24 cellular contexts compared by ENCODE assay signal in the genomic region with DNA sequence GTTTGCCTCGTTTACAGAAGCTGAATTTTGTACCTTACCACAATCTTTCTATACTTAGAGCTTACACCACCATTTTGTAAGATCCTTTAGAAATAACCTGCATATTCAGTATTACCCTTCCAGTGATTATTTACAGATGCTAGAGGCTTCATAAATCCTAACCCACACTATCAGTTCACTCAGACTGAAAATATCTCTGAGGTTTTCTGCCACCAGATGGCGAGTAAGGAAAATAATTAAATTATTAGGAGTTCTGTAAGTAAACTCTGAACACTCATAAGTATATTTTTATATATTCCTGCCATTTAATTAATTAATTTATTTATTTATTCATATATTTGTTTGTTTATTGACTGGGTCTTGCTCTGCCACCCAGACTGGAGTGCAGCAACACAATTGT.
DNase-seq lines count a peak whose midpoint lies in the region; ATAC-seq and TF ChIP-seq lines count a peak whose summit lies in the region.
"Had no signal": no experiment of that assay in that cellular context is flagged by ENCODE, and none has a peak within 500 bp of the region (broad histone marks: within the 10 kb centered on the region; RNA-seq: fewer than 3 reads in every experiment).

No MANE protein-coding gene starts in this region.

- H3K9me3 ChIP-seq in H9 (ENCODE audit: control insufficient read depth, low read depth, low read length) = no peaks in the 10 kb centered on the region
- H3K9me3 ChIP-seq: thyroid gland had no signal

- H2BK15ac ChIP-seq in H9 (ENCODE audit: low read depth, low read length) = no peak overlapping the region

- H3K4me3 Mint-ChIP-seq in Calu3 (ENCODE audit: low read depth, unreplicated experiment) = no peak overlapping the region
- no peak overlapping the region for H3K4me3 Mint-ChIP-seq in WTC11
- H3K4me3 Mint-ChIP-seq in H9 = no peak overlapping the region
- H3K4me3 Mint-ChIP-seq: activated naive CD8-positive, alpha-beta T cell treated with anti-CD3 and anti-CD28 coated beads, Interleukin-2, amount 10 ng/mL, durations not matched to agents 7 days and 5 days; natural killer cell treated with Interleukin-12 subunit alpha and Interleukin-12 subunit beta and Interleukin-15 and Interleukin-18, amount 100 ng/mL, for 72 hours had no signal

- no peak overlapping the region for H3K56ac ChIP-seq in H9 (ENCODE audit: insufficient read length, low read depth, low read length)

- BruUV-seq in Calu3 (replicated peaks; lab: Mats Ljungman, UMichigan) = no TSS peak

- no peak overlapping the region for H3K18ac ChIP-seq in H9 (ENCODE audit: insufficient read length, low read depth, low read length)

- H3K9ac ChIP-seq in H9 (ENCODE audit: extremely low read depth, insufficient read length, low read length) = no peak overlapping the region

- H3K9me3 Mint-ChIP-seq in Calu3 (ENCODE audit: low read depth, unreplicated experiment) = peaks cover 2% of the 10 kb centered on the region
- peaks cover 4% of the 10 kb centered on the region for H3K9me3 Mint-ChIP-seq in WTC11
- H3K9me3 Mint-ChIP-seq in H9 = no peaks in the 10 kb centered on the region; a peak in 1 of 5 replicates
- H3K9me3 Mint-ChIP-seq: activated naive CD8-positive, alpha-beta T cell treated with anti-CD3 and anti-CD28 coated beads, Interleukin-2, amount 10 ng/mL, durations not matched to agents 7 days and 5 days; activated T-helper 2 cell treated with anti-CD3 and anti-CD28 coated beads, Interferon-gamma antibody, Interleukin-2, Interleukin-4, amounts not matched to agents 10 μg/mL and 5 μg/mL and 100 μg/mL, durations not matched to agents 14 hours and 24 hours and 36 hours; natural killer cell treated with Interleukin-12 subunit alpha and Interleukin-12 subunit beta and Interleukin-15 and Interleukin-18, amount 100 ng/mL, for 72 hours had no signal

- H3K27ac ChIP-seq in H9 (ENCODE audit: insufficient read length, low read depth, low read length) = no peak overlapping the region
- H3K27ac ChIP-seq: brain microvascular endothelial cell, skin epidermis, thyroid gland had no signal

- H4K91ac ChIP-seq in H9 (ENCODE audit: insufficient read length, low read depth, low read length) = no peak overlapping the region

- no peak overlapping the region for H4K8ac ChIP-seq in H9 (replicated peaks; ENCODE audit: insufficient read length, low read depth, low read length)

- H3K4me1 Mint-ChIP-seq in Calu3 (ENCODE audit: low read depth, unreplicated experiment) (no peaks in the 10 kb centered on the region), WTC11 (no peaks in the 10 kb centered on the region), H9 (no peaks in the 10 kb centered on the region)
- H3K4me1 Mint-ChIP-seq: activated naive CD8-positive, alpha-beta T cell treated with anti-CD3 and anti-CD28 coated beads, Interleukin-2, amount 10 ng/mL, durations not matched to agents 7 days and 5 days had no signal

- no peaks in the 10 kb centered on the region for H3K23me2 ChIP-seq in H9 (ENCODE audit: insufficient read length, low read depth, low read length, poor library complexity, severe bottlenecking)

- H3K27me3 Mint-ChIP-seq in Calu3 (ENCODE audit: unreplicated experiment) = no peaks in the 10 kb centered on the region
- H3K27me3 Mint-ChIP-seq in WTC11 (ENCODE audit: low read depth) = no peaks in the 10 kb centered on the region
- no peaks in the 10 kb centered on the region for H3K27me3 Mint-ChIP-seq in H9 (ENCODE audit: low read depth)
- H3K27me3 Mint-ChIP-seq: activated naive CD8-positive, alpha-beta T cell treated with anti-CD3 and anti-CD28 coated beads, Interleukin-2, amount 10 ng/mL, durations not matched to agents 7 days and 5 days; natural killer cell treated with Interleukin-12 subunit alpha and Interleukin-12 subunit beta and Interleukin-15 and Interleukin-18, amount 100 ng/mL, for 72 hours; progenitor cell of endocrine pancreas had no signal

- H3K14ac ChIP-seq in H9 (ENCODE audit: insufficient read depth, low read length) = no peak overlapping the region

- CTCF ChIA-PET in Calu3 (lab: Charles Lee) (interaction anchor here (0.9 kb wide), 1 partner anchor 45 kb away, joined by 4 read pairs; no protein-coding TSS in a partner anchor), WTC11 (lab: Charles Lee) (no interaction called here)

- no peak overlapping the region for H2AK5ac ChIP-seq in H9 (ENCODE audit: insufficient read length, low read length)

- H3K4me2 ChIP-seq in H9 (ENCODE audit: insufficient read depth, insufficient read length, low read length) = no peak overlapping the region

- H3K4ac ChIP-seq in H9 (ENCODE audit: low read depth, low read length) = no peak overlapping the region

- H2BK20ac ChIP-seq in H9 (ENCODE audit: low read depth, low read length, poor library complexity, severe bottlenecking) = no peak overlapping the region

- ATAC-seq in WTC11 (no peak), HG02759 (IDR thresholded peaks at IDR 0.05; ENCODE audit: unreplicated experiment) (no peak)
- ATAC-seq: left lobe of liver; natural killer cell treated with Interleukin-12 subunit alpha and Interleukin-12 subunit beta and Interleukin-15 and Interleukin-18, amount 100 ng/mL, for 72 hours had no signal

- peak; percentile 22 for DNase-seq in A172 (ENCODE audit: low spot score)
- no peak for DNase-seq in Calu3
- peak; percentile 31 for DNase-seq in NCI-H460 (ENCODE audit: extremely low read depth, low read depth)
- no peak for DNase-seq in WTC11 (ENCODE audit: low spot score)
- no peak for DNase-seq in cerebellar nuclear complex (lab: John Stamatoyannopoulos, UW)
- DNase-seq in H9 = no peak
- no peak for DNase-seq in activated naive CD4-positive, alpha-beta T cell (lab: John Stamatoyannopoulos, UW)
- DNase-seq: activated CD4-positive, alpha-beta T cell treated with anti-CD3 and anti-CD28 coated beads, Interleukin-2, amount 50 U/mL, for 1 hour; activated naive CD8-positive, alpha-beta T cell treated with anti-CD3 and anti-CD28 coated beads, Interleukin-2, amount 10 ng/mL, durations not matched to agents 7 days and 5 days; AML-193; brain microvascular endothelial cell; NCI-H1694 treated with DMSO at 0.1 percent for 48 hours; NCI-H345; Right ventricle myocardium superior; stimulated activated CD4-positive, alpha-beta T cell treated with anti-CD3 and anti-CD28 coated beads, Interleukin-2, amount 100 ng/mL, for 24 hours; stimulated activated naive CD4-positive, alpha-beta T cell; T-helper 1 cell; thyroid gland had no signal

- no peak overlapping the region for H2AFZ ChIP-seq in H9 (ENCODE audit: low read length)

- intact Hi-C loops in Calu3 (cut with micrococcal nuclease; ENCODE audit: unreplicated experiment) = no loop called here

- no peak overlapping the region for H3K27ac Mint-ChIP-seq in Calu3 (ENCODE audit: unreplicated experiment)
- H3K27ac Mint-ChIP-seq in WTC11 = no peak overlapping the region
- no peak overlapping the region for H3K27ac Mint-ChIP-seq in H9
- H3K27ac Mint-ChIP-seq: activated naive CD8-positive, alpha-beta T cell treated with anti-CD3 and anti-CD28 coated beads, Interleukin-2, amount 10 ng/mL, durations not matched to agents 7 days and 5 days; activated T-helper 2 cell treated with anti-CD3 and anti-CD28 coated beads, Interferon-gamma antibody, Interleukin-2, Interleukin-4, amounts not matched to agents 10 μg/mL and 5 μg/mL and 100 μg/mL, durations not matched to agents 14 hours and 24 hours and 36 hours; natural killer cell treated with Interleukin-12 subunit alpha and Interleukin-12 subunit beta and Interleukin-15 and Interleukin-18, amount 100 ng/mL, for 72 hours; progenitor cell of endocrine pancreas had no signal

- no peak overlapping the region for H3K23ac ChIP-seq in H9 (ENCODE audit: insufficient read length, low read depth, low read length)

- no peak overlapping the region for H2BK12ac ChIP-seq in H9 (ENCODE audit: insufficient read length, low read depth, low read length)

- no peaks in the 10 kb centered on the region for H3K4me1 ChIP-seq in H9 (ENCODE audit: insufficient read depth, low read length)
- H3K4me1 ChIP-seq: thyroid gland had no signal

- no peaks in the 10 kb centered on the region for H3K79me1 ChIP-seq in H9 (ENCODE audit: insufficient read depth, low read depth, low read length, poor library complexity, severe bottlenecking)

- no peaks in the 10 kb centered on the region for H3K27me3 ChIP-seq in H9 (ENCODE audit: insufficient read depth, low read length)
- H3K27me3 ChIP-seq: brain microvascular endothelial cell, thyroid gland had no signal

- TF ChIP-seq CTCF in Calu3 (IDR thresholded peaks at IDR 0.05; ENCODE audit: unreplicated experiment) = peak; percentile 18
- no peak for TF ChIP-seq CTCF in WTC11 (IDR thresholded peaks at IDR 0.05)
- no peak; the same call in 2 of the 3 replicates for TF ChIP-seq CTCF in H9 (conservative IDR thresholded peaks at IDR 0.05)

- no peaks in the 10 kb centered on the region for H3K79me2 ChIP-seq in H9 (ENCODE audit: insufficient read depth, low read length)

- H3T11ph ChIP-seq in H9 (ENCODE audit: low read length) = no peak overlapping the region

- no CpG with 5 or more reads among the region's 2 CpGs for WGBS in H9 (ENCODE audit: extremely low coverage, insufficient read length, low lambda C conversion rate)

- POLR2A ChIA-PET in WTC11 (lab: Charles Lee) = interaction anchor here (0.6 kb wide), 1 partner anchor 1686 kb away, joined by 4 read pairs; no protein-coding TSS in a partner anchor

- H2BK5ac ChIP-seq in H9 (ENCODE audit: insufficient read length, low read length) = no peak overlapping the region

- H3K36me3 Mint-ChIP-seq in Calu3 (ENCODE audit: insufficient read depth, unreplicated experiment) = no peaks in the 10 kb centered on the region
- H3K36me3 Mint-ChIP-seq in WTC11 = no peaks in the 10 kb centered on the region
- H3K36me3 Mint-ChIP-seq in H9 (ENCODE audit: insufficient read depth in 1 of 3, low read depth in 3 of 3) = no peaks in the 10 kb centered on the region
- H3K36me3 Mint-ChIP-seq: activated naive CD8-positive, alpha-beta T cell treated with anti-CD3 and anti-CD28 coated beads, Interleukin-2, amount 10 ng/mL, durations not matched to agents 7 days and 5 days; natural killer cell treated with Interleukin-12 subunit alpha and Interleukin-12 subunit beta and Interleukin-15 and Interleukin-18, amount 100 ng/mL, for 72 hours had no signal

- no peaks in the 10 kb centered on the region for H4K20me1 ChIP-seq in H9 (ENCODE audit: control insufficient read depth, insufficient read depth, insufficient read length)

- H2BK120ac ChIP-seq in H9 (ENCODE audit: low read depth, low read length, poor library complexity, severe bottlenecking) = no peak overlapping the region

- H4K5ac ChIP-seq in H9 (ENCODE audit: insufficient read length, low read depth, low read length) = no peak overlapping the region

TF ChIP-seq in WTC11, 78 proteins besides CTCF, POLR2A, EP300 and RAD21 (continues in another document):
- no peak for TF ChIP-seq ZNF121 (CRISPR knock-in tag; IDR thresholded peaks at IDR 0.05)

Comparison
In these comparisons a context has a peak if more than half of its experiments do, and no peak if none do; other contexts are left out.
1. DNase-seq: peak in A172 (single experiment) and NCI-H460 (single experiment); none in Calu3 (single experiment), WTC11 (single experiment), cerebellar nuclear complex (0 of 2), H9 (single experiment) and activated naive CD4-positive, alpha-beta T cell (0 of 4).